In the genomic region with DNA sequence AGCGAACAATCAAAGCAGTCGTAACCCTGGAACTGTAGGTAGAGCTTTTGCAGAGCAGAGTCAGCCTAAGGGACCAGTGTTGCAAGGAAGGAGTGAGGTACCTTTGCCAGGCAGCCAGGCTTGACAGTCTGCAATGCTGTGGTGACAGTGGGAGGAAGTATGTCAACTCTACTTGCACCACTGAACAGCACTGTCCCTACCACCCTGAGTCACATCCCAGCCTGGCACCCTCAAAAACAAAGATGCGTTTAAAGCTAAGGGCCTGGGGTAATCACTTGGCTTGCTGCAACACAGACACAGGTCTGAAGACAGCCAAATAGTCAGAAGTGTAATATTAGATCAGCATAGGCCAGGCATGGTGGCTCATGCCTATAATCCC, we compare ENCODE assay signal across 1 cellular context.
TF ChIP-seq lines count a peak whose summit lies in the region.

No MANE protein-coding gene starts in this region.

TF ChIP-seq in GM12878, 131 proteins besides CTCF, POLR2A, EP300 and RAD21 (continued from another document):
- TF ChIP-seq, protein P1, sequence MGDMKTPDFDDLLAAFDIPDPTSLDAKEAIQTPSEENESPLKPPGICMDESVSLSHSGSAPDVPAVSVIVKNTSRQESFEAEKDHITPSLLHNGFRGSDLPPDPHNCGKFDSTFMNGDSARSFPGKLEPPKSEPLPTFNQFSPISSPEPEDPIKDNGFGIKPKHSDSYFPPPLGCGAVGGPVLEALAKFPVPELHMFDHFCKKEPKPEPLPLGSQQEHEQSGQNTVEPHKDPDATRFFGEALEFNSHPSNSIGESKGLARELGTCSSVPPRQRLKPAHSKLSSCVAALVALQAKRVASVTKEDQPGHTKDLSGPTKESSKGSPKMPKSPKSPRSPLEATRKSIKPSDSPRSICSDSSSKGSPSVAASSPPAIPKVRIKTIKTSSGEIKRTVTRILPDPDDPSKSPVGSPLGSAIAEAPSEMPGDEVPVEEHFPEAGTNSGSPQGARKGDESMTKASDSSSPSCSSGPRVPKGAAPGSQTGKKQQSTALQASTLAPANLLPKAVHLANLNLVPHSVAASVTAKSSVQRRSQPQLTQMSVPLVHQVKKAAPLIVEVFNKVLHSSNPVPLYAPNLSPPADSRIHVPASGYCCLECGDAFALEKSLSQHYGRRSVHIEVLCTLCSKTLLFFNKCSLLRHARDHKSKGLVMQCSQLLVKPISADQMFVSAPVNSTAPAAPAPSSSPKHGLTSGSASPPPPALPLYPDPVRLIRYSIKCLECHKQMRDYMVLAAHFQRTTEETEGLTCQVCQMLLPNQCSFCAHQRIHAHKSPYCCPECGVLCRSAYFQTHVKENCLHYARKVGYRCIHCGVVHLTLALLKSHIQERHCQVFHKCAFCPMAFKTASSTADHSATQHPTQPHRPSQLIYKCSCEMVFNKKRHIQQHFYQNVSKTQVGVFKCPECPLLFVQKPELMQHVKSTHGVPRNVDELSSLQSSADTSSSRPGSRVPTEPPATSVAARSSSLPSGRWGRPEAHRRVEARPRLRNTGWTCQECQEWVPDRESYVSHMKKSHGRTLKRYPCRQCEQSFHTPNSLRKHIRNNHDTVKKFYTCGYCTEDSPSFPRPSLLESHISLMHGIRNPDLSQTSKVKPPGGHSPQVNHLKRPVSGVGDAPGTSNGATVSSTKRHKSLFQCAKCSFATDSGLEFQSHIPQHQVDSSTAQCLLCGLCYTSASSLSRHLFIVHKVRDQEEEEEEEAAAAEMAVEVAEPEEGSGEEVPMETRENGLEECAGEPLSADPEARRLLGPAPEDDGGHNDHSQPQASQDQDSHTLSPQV (IDR thresholded peaks at IDR 0.05): no peak
- no peak for TF ChIP-seq TAF1 (IDR thresholded peaks at IDR 0.05; ENCODE audit: borderline replicate concordance, low read depth, low read length)
- no peak for TF ChIP-seq BRCA1 (IDR thresholded peaks at IDR 0.05; ENCODE audit: low read depth, low read length)
- no peak for TF ChIP-seq YBX1 (IDR thresholded peaks at IDR 0.05)
- no peak for TF ChIP-seq BCL11A (IDR thresholded peaks at IDR 0.05; ENCODE audit: low read depth, low read length)
- no peak for TF ChIP-seq JUND (IDR thresholded peaks at IDR 0.05; ENCODE audit: low read depth, low read length)
- TF ChIP-seq HDGF (IDR thresholded peaks at IDR 0.05): no peak
- TF ChIP-seq RBBP5 (conservative IDR thresholded peaks at IDR 0.05): no peak
- TF ChIP-seq, protein P2, sequence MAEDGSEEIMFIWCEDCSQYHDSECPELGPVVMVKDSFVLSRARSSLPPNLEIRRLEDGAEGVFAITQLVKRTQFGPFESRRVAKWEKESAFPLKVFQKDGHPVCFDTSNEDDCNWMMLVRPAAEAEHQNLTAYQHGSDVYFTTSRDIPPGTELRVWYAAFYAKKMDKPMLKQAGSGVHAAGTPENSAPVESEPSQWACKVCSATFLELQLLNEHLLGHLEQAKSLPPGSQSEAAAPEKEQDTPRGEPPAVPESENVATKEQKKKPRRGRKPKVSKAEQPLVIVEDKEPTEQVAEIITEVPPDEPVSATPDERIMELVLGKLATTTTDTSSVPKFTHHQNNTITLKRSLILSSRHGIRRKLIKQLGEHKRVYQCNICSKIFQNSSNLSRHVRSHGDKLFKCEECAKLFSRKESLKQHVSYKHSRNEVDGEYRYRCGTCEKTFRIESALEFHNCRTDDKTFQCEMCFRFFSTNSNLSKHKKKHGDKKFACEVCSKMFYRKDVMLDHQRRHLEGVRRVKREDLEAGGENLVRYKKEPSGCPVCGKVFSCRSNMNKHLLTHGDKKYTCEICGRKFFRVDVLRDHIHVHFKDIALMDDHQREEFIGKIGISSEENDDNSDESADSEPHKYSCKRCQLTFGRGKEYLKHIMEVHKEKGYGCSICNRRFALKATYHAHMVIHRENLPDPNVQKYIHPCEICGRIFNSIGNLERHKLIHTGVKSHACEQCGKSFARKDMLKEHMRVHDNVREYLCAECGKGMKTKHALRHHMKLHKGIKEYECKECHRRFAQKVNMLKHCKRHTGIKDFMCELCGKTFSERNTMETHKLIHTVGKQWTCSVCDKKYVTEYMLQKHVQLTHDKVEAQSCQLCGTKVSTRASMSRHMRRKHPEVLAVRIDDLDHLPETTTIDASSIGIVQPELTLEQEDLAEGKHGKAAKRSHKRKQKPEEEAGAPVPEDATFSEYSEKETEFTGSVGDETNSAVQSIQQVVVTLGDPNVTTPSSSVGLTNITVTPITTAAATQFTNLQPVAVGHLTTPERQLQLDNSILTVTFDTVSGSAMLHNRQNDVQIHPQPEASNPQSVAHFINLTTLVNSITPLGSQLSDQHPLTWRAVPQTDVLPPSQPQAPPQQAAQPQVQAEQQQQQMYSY (CRISPR knock-in tag; IDR thresholded peaks at IDR 0.05): no peak
- TF ChIP-seq GATAD2B (conservative IDR thresholded peaks at IDR 0.05; ENCODE audit: low read depth): no peak
- TF ChIP-seq, protein P3, sequence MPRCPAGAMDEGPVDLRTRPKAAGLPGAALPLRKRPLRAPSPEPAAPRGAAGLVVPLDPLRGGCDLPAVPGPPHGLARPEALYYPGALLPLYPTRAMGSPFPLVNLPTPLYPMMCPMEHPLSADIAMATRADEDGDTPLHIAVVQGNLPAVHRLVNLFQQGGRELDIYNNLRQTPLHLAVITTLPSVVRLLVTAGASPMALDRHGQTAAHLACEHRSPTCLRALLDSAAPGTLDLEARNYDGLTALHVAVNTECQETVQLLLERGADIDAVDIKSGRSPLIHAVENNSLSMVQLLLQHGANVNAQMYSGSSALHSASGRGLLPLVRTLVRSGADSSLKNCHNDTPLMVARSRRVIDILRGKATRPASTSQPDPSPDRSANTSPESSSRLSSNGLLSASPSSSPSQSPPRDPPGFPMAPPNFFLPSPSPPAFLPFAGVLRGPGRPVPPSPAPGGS (IDR thresholded peaks at IDR 0.05; ENCODE audit: borderline replicate concordance, insufficient read depth, low read depth, low read length, poor library complexity, severe bottlenecking): no peak
- no peak for TF ChIP-seq NR2F1 (conservative IDR thresholded peaks at IDR 0.05)
- TF ChIP-seq DPF2 (IDR thresholded peaks at IDR 0.05): no peak
- no peak for TF ChIP-seq GABPA (IDR thresholded peaks at IDR 0.05; ENCODE audit: low read depth)
- no peak for TF ChIP-seq NR2C1 (IDR thresholded peaks at IDR 0.05)
- TF ChIP-seq ETV6 (conservative IDR thresholded peaks at IDR 0.05 in 1 of 2, IDR thresholded peaks at IDR 0.05 in 1 of 2; ENCODE audit: borderline replicate concordance in 1 of 2, low read depth in 1 of 2): no peak
TF ChIP-seq in GM12878: peak in this region for 0.
